1 cellular context compared by ENCODE assay signal in genomic region chr4:96992443-96992842, GRCh38.
TF ChIP-seq lines count a peak whose summit lies in the region.

No MANE protein-coding gene starts in this region.

TF ChIP-seq in WTC11, 78 proteins besides CTCF, POLR2A, EP300 and RAD21 (continued from another document):
- TF ChIP-seq ARID4B (CRISPR knock-in tag; IDR thresholded peaks at IDR 0.05; ENCODE audit: borderline replicate concordance) (no peak), SP1 (CRISPR knock-in tag; conservative IDR thresholded peaks at IDR 0.05) (no peak), CBFB (CRISPR knock-in tag; IDR thresholded peaks at IDR 0.05; ENCODE audit: low read depth) (no peak)
TF ChIP-seq in WTC11: peak in this region for 0.
